ENCODE assay signal across 8 cellular contexts in genomic region chr11:1546536-1547466, GRCh38. TPM values are rescaled to one million over a fixed set of nuclear protein-coding genes. Genes with fewer than 3 reads are reported as not detected.
A peak's percentile ranks its signal among the peaks of the same experiment; 100 is the strongest.
DNase-seq lines count a peak whose midpoint lies in the region; ATAC-seq, FAIRE-seq and TF ChIP-seq lines count a peak whose summit lies in the region.

No MANE protein-coding gene starts in this region.

- TF ChIP-seq POLR2A in Peyer's patch (IDR thresholded peaks at IDR 0.05) (no peak), K562 (conservative IDR thresholded peaks at IDR 0.05) (no peak)

- FAIRE-seq in K562 (lab: Jason Lieb, UNC): no peak

- peaks cover 3% of the 10 kb centered on the region; the same call in 1 of the 2 replicates for H4K20me1 ChIP-seq in K562 (replicated peaks; ENCODE audit: control insufficient read depth, insufficient read depth, low read length)

- H3K9ac ChIP-seq in K562 (ENCODE audit: insufficient read depth in 1 of 2, low read depth in 2 of 2, low read length in 2 of 2): peak overlapping the region in 1 of 2 experiments; percentile 43; a peak in 2 of 4 replicates

- POLR2A ChIA-PET in BJ (lab: Charles Lee) (interaction anchor here (0.9 kb wide), 1 partner anchor 28 kb away, joined by 4 read pairs; no protein-coding TSS in a partner anchor), K562 (lab: Yijun Ruan, JAX) (interaction anchor here (0.6 to 1.0 kb wide), 3 partner anchors 9 to 1467 kb away, joined by 3 to 4 read pairs (median 4); no protein-coding TSS in a partner anchor)

- H3K9me1 ChIP-seq in K562 (ENCODE audit: control insufficient read depth, insufficient read depth, low read length): no peaks in the 10 kb centered on the region

- TF ChIP-seq RAD21 in K562 (CRISPR knock-in tag; conservative IDR thresholded peaks at IDR 0.05 in 1 of 2, IDR thresholded peaks at IDR 0.05 in 1 of 2): peak; percentile 44 to 74; a peak in 3 of 4 replicates

- DNase-seq in BJ (ENCODE audit: low read depth) (no peak), HAP-1 (ENCODE audit: low spot score in 2 of 2) (peak; percentile 23 to 71), Peyer's patch (peak in 2 of 3 donors; percentile 70 to 79), K562 (ENCODE audit: extremely low read depth in 1 of 4, low spot score in 3 of 4) (peak; percentile 63 to 90 (median 87)), iPS-NIHi11 (ENCODE audit: low spot score) (peak; percentile 95)
- peak in 3 of 4 experiments; percentile 18 to 35 (median 20) for DNase-seq in stimulated activated CD4-positive, alpha-beta T cell treated with anti-CD3 and anti-CD28 coated beads, Interleukin-1b, Interleukin-23, amount 100 ng/mL, for 24 hours (ENCODE audit: low read depth in 4 of 4, low spot score in 1 of 4)

- H3K36me3 ChIP-seq in BJ (ENCODE audit: control insufficient read depth, insufficient read depth, low read length) (no peaks in the 10 kb centered on the region), HAP-1 (replicated peaks) (no peaks in the 10 kb centered on the region), Peyer's patch (no peaks in the 10 kb centered on the region), K562 (ENCODE audit: control insufficient read depth, insufficient read depth, low read length) (no peaks in the 10 kb centered on the region)

- 7% methylated on average over 29 of the region's 106 CpGs for WGBS in K562 (ENCODE audit: insufficient coverage, low coverage, missing lambda C conversion rate)

- peak; percentile 87 for ATAC-seq in K562
- no peak for ATAC-seq in GM19023 (IDR thresholded peaks at IDR 0.05; ENCODE audit: unreplicated experiment)
- no peak for ATAC-seq in HG02610 (IDR thresholded peaks at IDR 0.05; ENCODE audit: unreplicated experiment)

- CTCF ChIA-PET in BJ (lab: Yijun Ruan, JAX) (interaction anchor here (0.6 to 10.5 kb wide), 27 partner anchors 9 to 874 kb away, joined by 3 to 301 read pairs (median 5); partner anchors contain the start of genes DUSP8 and KRTAP5-3), K562 (lab: Yijun Ruan, JAX; ENCODE audit: low intra/inter-chr PET ratio) (interaction anchor here (0.6 to 3.1 kb wide), 4 partner anchors 14 to 76 kb away, joined by 3 to 19 read pairs (median 4); no protein-coding TSS in a partner anchor)

- H3K4me2 ChIP-seq in K562 (ENCODE audit: insufficient read depth, low read length): peak overlapping the region; percentile 37; the same call in 1 of the 2 replicates

- no peak for TF ChIP-seq EP300 in K562 (IDR thresholded peaks at IDR 0.05; ENCODE audit: low read length)

- BruUV-seq in K562 (replicated peaks; lab: Mats Ljungman, UMichigan): no TSS peak

- peak overlapping the region; percentile 21; the same call in 1 of the 2 replicates for H3K4me3 ChIP-seq in BJ (ENCODE audit: low read depth, low read length)
- H3K4me3 ChIP-seq in HAP-1: peak overlapping the region; percentile 29
- peak overlapping the region; percentile 20 to 61 (median 48) for H3K4me3 ChIP-seq in Peyer's patch
- H3K4me3 ChIP-seq in K562: peak overlapping the region; percentile 31

- no peaks in the 10 kb centered on the region for H3K79me2 ChIP-seq in K562 (ENCODE audit: control insufficient read depth, insufficient read depth, low read length)

- peak overlapping the region in 3 of 4 donors; percentile 5 to 55 (median 37) for H3K27ac ChIP-seq in Peyer's patch
- H3K27ac ChIP-seq in K562 (ENCODE audit: extremely low read depth, low read depth, low read length): no peak overlapping the region

- H3K9me3 ChIP-seq in HAP-1: no peaks in the 10 kb centered on the region
- no peaks in the 10 kb centered on the region for H3K9me3 ChIP-seq in Peyer's patch
- no peaks in the 10 kb centered on the region for H3K9me3 ChIP-seq in K562 (replicated peaks; ENCODE audit: control insufficient read depth, insufficient read depth, low read depth, low read length)

- TF ChIP-seq CTCF in BJ (IDR thresholded peaks at IDR 0.05; ENCODE audit: insufficient read depth, low read depth, low read length) (peak; percentile 49), Peyer's patch (IDR thresholded peaks at IDR 0.05) (peak in 5 of 6 experiments; percentile 25 to 88 (median 80)), K562 (IDR thresholded peaks at IDR 0.05 in 2 of 3, conservative IDR thresholded peaks at IDR 0.05 in 1 of 3; ENCODE audit: insufficient read depth in 2 of 3, low read depth in 1 of 3, low read length in 3 of 3) (peak; percentile 65 to 83 (median 66); a peak in 5 of 6 replicates)

- H2AFZ ChIP-seq in K562 (ENCODE audit: low read depth, low read length): peak overlapping the region; percentile 80

- no peaks in the 10 kb centered on the region for H3K4me1 ChIP-seq in HAP-1
- peaks cover 0 to 29% (median 25%) of the 10 kb centered on the region in 4 donors for H3K4me1 ChIP-seq in Peyer's patch
- H3K4me1 ChIP-seq in K562 (replicated peaks in 1 of 2; ENCODE audit: control insufficient read depth in 2 of 2, insufficient read depth in 2 of 2, low read length in 2 of 2): peaks cover 0 to 51% of the 10 kb centered on the region in 2 experiments; a peak in 3 of 5 replicates

- intact Hi-C loops in K562 (cut with micrococcal nuclease): loop anchor here (2.0 kb wide), 1 partner anchor 28 kb away; no protein-coding TSS in a partner anchor

- peaks cover 30% of the 10 kb centered on the region for H3K27me3 ChIP-seq in BJ (ENCODE audit: control insufficient read depth, insufficient read depth, low read length)
- peaks cover 28% of the 10 kb centered on the region for H3K27me3 ChIP-seq in HAP-1 (ENCODE audit: low read depth)
- H3K27me3 ChIP-seq in Peyer's patch: peaks cover 0 to 8% of the 10 kb centered on the region in 2 donors
- peaks cover 0 to 5% of the 10 kb centered on the region in 2 experiments; a peak in 1 of 5 replicates for H3K27me3 ChIP-seq in K562 (ENCODE audit: control insufficient read depth in 2 of 2, insufficient read depth in 2 of 2, low read length in 2 of 2)

- in situ Hi-C loops in HAP-1 (cut with MboI; ENCODE audit: low sequenced_read_pairs): no loop called here
- in situ Hi-C loops in K562 (cut with MboI): no loop called here

RNA-seq across cellular contexts. Expression of gene DUSP8, which starts 25.3 kb away (rescaled TPM):
- polyA plus RNA-seq in BJ (2011; rRNA removed): 1.9 and 3.4 TPM in 2 replicates
- 3.0 and 3.7 TPM in 2 replicates for polyA minus RNA-seq in BJ (2011; rRNA and poly(A)+ RNA removed)
- 10 to 100 TPM in 3 of 4 donors, 1 to 10 TPM in 1; 2.5 to 18.4 (median 13.2) TPM for total RNA-seq in Peyer's patch
- total RNA-seq in K562 (2011; cell fraction: chromatin; rRNA removed; ENCODE audit: low replicate concordance): 2.6 and 6.2 TPM in 2 replicates
- 1.4 and 3.5 TPM in 2 replicates for total RNA-seq in K562 (2011; cell fraction: nucleolus; rRNA removed)
- total RNA-seq in K562 (2011; cell fraction: nucleoplasm; rRNA removed): 2.0 and 5.0 TPM in 2 replicates
- 0.18 and 0.29 TPM in 2 replicates for total RNA-seq in K562 (2014; rRNA removed)
- total RNA-seq in K562 (2014; rRNA removed; fragmentation: Illumina TruSeq; extraction: Trizol): 0.22 and 0.33 TPM in 2 replicates
- total RNA-seq in K562 (2015; rRNA removed; fragmentation: Illumina TruSeq; extraction: Trizol): 0.14 TPM in 1 of 2 replicates, not detected in the other
- 0.83 and 2.0 TPM in 2 replicates for total RNA-seq in K562 (2021)
- 2.0 and 4.4 TPM in 2 replicates for polyA plus RNA-seq in K562 (2011; rRNA removed)
- polyA plus RNA-seq in K562 (2011; cell fraction: cytosol; rRNA removed): 1.8 and 2.8 TPM in 2 replicates
- polyA plus RNA-seq in K562 (2011; cell fraction: nucleus; rRNA removed): 3.9 and 5.9 TPM in 2 replicates
- polyA plus RNA-seq in K562 (2012): 1.7 and 1.8 TPM in 2 replicates
- 0.86 and 1.7 TPM in 2 replicates for polyA plus RNA-seq in K562 (2014; fragmentation: Illumina TruSeq; extraction: Trizol)
- polyA plus RNA-seq in K562 (2014; fragmentation: Nextera tagmentation; extraction: Ambion mirVana): not detected
- 0.50 and 1.0 TPM in 2 replicates for polyA plus RNA-seq in K562 (2014; rRNA removed)
- polyA minus RNA-seq in K562 (2011; rRNA and poly(A)+ RNA removed): 0.81 and 1.4 TPM in 2 replicates
- 2.7 and 4.1 TPM in 2 replicates for polyA minus RNA-seq in K562 (2011; cell fraction: cytosol; rRNA and poly(A)+ RNA removed)
- polyA minus RNA-seq in K562 (2011; cell fraction: nucleus; rRNA and poly(A)+ RNA removed): 0.78 and 1.1 TPM in 2 replicates

RNA-seq across cellular contexts. Expression of gene KRTAP5-1, which starts 38.3 kb away (rescaled TPM):
- polyA plus RNA-seq in BJ (2011; rRNA removed) (not detected in 2 replicates), K562 (2011; rRNA removed) (not detected in 2 replicates), K562 (2014; fragmentation: Illumina TruSeq; extraction: Trizol) (not detected in 2 replicates), K562 (2014; fragmentation: Nextera tagmentation; extraction: Ambion mirVana) (not detected), K562 (2014; rRNA removed) (not detected in 2 replicates)
- polyA minus RNA-seq in BJ (2011; rRNA and poly(A)+ RNA removed): not detected in 2 replicates
- total RNA-seq in Peyer's patch (not detected), K562 (2014; rRNA removed) (not detected in 2 replicates), K562 (2014; rRNA removed; fragmentation: Illumina TruSeq; extraction: Trizol) (not detected in 2 replicates), K562 (2015; rRNA removed; fragmentation: Illumina TruSeq; extraction: Trizol) (not detected in 2 replicates), K562 (2021) (not detected in 2 replicates)
- total RNA-seq in K562 (2011; cell fraction: chromatin; rRNA removed; ENCODE audit: low replicate concordance): not detected in 2 replicates
- not detected in 2 replicates for total RNA-seq in K562 (2011; cell fraction: nucleolus; rRNA removed)
- total RNA-seq in K562 (2011; cell fraction: nucleoplasm; rRNA removed): not detected in 2 replicates
- polyA plus RNA-seq in K562 (2011; cell fraction: cytosol; rRNA removed): not detected in 2 replicates
- not detected in 2 replicates for polyA plus RNA-seq in K562 (2011; cell fraction: nucleus; rRNA removed)
- not detected in 2 replicates for polyA plus RNA-seq in K562 (2012)
- not detected in 2 replicates for polyA minus RNA-seq in K562 (2011; rRNA and poly(A)+ RNA removed)
- not detected in 2 replicates for polyA minus RNA-seq in K562 (2011; cell fraction: cytosol; rRNA and poly(A)+ RNA removed)
- not detected in 2 replicates for polyA minus RNA-seq in K562 (2011; cell fraction: nucleus; rRNA and poly(A)+ RNA removed)

RNA-seq across cellular contexts. Expression of gene KRTAP5-2, which starts 51.3 kb away (rescaled TPM):
- not detected in 2 replicates for polyA plus RNA-seq in BJ (2011; rRNA removed)
- not detected in 2 replicates for polyA minus RNA-seq in BJ (2011; rRNA and poly(A)+ RNA removed)
- not detected for total RNA-seq in Peyer's patch
- total RNA-seq in K562 (2011; cell fraction: chromatin; rRNA removed; ENCODE audit: low replicate concordance): not detected in 2 replicates
- total RNA-seq in K562 (2011; cell fraction: nucleolus; rRNA removed): not detected in 2 replicates
- total RNA-seq in K562 (2011; cell fraction: nucleoplasm; rRNA removed): not detected in 2 replicates
- not detected in 2 replicates for total RNA-seq in K562 (2014; rRNA removed)
- not detected in 2 replicates for total RNA-seq in K562 (2014; rRNA removed; fragmentation: Illumina TruSeq; extraction: Trizol)
- total RNA-seq in K562 (2015; rRNA removed; fragmentation: Illumina TruSeq; extraction: Trizol): not detected in 2 replicates
- total RNA-seq in K562 (2021): not detected in 2 replicates
- not detected in 2 replicates for polyA plus RNA-seq in K562 (2011; rRNA removed)
- not detected in 2 replicates for polyA plus RNA-seq in K562 (2011; cell fraction: cytosol; rRNA removed)
- not detected in 2 replicates for polyA plus RNA-seq in K562 (2011; cell fraction: nucleus; rRNA removed)
- polyA plus RNA-seq in K562 (2012): not detected in 2 replicates
- not detected in 2 replicates for polyA plus RNA-seq in K562 (2014; fragmentation: Illumina TruSeq; extraction: Trizol)
- not detected for polyA plus RNA-seq in K562 (2014; fragmentation: Nextera tagmentation; extraction: Ambion mirVana)
- polyA plus RNA-seq in K562 (2014; rRNA removed): not detected in 2 replicates
- polyA minus RNA-seq in K562 (2011; rRNA and poly(A)+ RNA removed): not detected in 2 replicates
- polyA minus RNA-seq in K562 (2011; cell fraction: cytosol; rRNA and poly(A)+ RNA removed): not detected in 2 replicates
- not detected in 2 replicates for polyA minus RNA-seq in K562 (2011; cell fraction: nucleus; rRNA and poly(A)+ RNA removed)
